17 cellular contexts compared by ENCODE assay signal in genomic region chr1:15742339-15742801, GRCh38. TPM values are rescaled to one million over a fixed set of nuclear protein-coding genes. Genes with fewer than 3 reads are reported as not detected.
DNase-seq lines count a peak whose midpoint lies in the region; ATAC-seq and TF ChIP-seq lines count a peak whose summit lies in the region.
"Had no signal": no experiment of that assay in that cellular context is flagged by ENCODE, and none has a peak within 500 bp of the region (broad histone marks: within the 10 kb centered on the region; RNA-seq: fewer than 3 reads in every experiment).

Gene TMEM82 (plus strand): TSS chr1:15742499. CDS start chr1:15742560, 61 bp downstream.

- H4K5ac ChIP-seq in H9 (ENCODE audit: insufficient read length, low read depth, low read length) = no peak within 1 kb of the TSS

- no CpG with 5 or more reads among the region's 14 CpGs for WGBS in H9 (ENCODE audit: extremely low coverage, insufficient read length, low lambda C conversion rate)

- H3K18ac ChIP-seq in H9 (ENCODE audit: insufficient read length, low read depth, low read length) = no peak within 1 kb of the TSS

- no peak within 1 kb of the TSS for H4K91ac ChIP-seq in H9 (ENCODE audit: insufficient read length, low read depth, low read length)

- H3K23me2 ChIP-seq in H9 (ENCODE audit: insufficient read length, low read depth, low read length, poor library complexity, severe bottlenecking) = no peaks in the 10 kb centered on the region

- H3K4me3 Mint-ChIP-seq in H9 = peak within 1 kb of the TSS; percentile 12 to 48; a peak in 4 of 5 replicates
- H3K4me3 Mint-ChIP-seq: activated CD4-positive, alpha-beta memory T cell treated with anti-CD3 and anti-CD28 coated beads, Interleukin-2, amount 10 ng/mL, durations not matched to agents 7 days and 5 days had no signal

- H3F3A ChIP-seq in PC-3 (ENCODE audit: low read length, unreplicated experiment) = no peaks in the 10 kb centered on the region

- H3K4me2 ChIP-seq in H9 (ENCODE audit: insufficient read depth, insufficient read length, low read length) = no peak within 1 kb of the TSS
- peak within 1 kb of the TSS; percentile 62 for H3K4me2 ChIP-seq in PC-3 (ENCODE audit: low read length)

- BruUV-seq in PC-3 (replicated peaks; lab: Mats Ljungman, UMichigan) = no TSS peak

- H3K4me1 Mint-ChIP-seq in H9 = peaks cover 15 to 29% of the 10 kb centered on the region in 2 experiments

- POLR2A ChIA-PET in PC-3 (lab: Charles Lee; ENCODE audit: unreplicated experiment) = no interaction called here
- POLR2A ChIA-PET in HEK293T (lab: Yijun Ruan, JAX) = no interaction called here

- H2BK15ac ChIP-seq in H9 (ENCODE audit: low read depth, low read length) = no peak within 1 kb of the TSS

- no peak within 1 kb of the TSS for H3K27ac ChIP-seq in H9 (ENCODE audit: insufficient read length, low read depth, low read length)
- H3K27ac ChIP-seq in PC-3 (ENCODE audit: low read length) = no peak within 1 kb of the TSS
- no peak within 1 kb of the TSS for H3K27ac ChIP-seq in rectal smooth muscle tissue (ENCODE audit: low read depth, low read length)
- H3K27ac ChIP-seq: left lung had no signal

- H3K9ac ChIP-seq in H9 (ENCODE audit: extremely low read depth, insufficient read length, low read length) (no peak within 1 kb of the TSS), PC-3 (ENCODE audit: low read length) (no peak within 1 kb of the TSS), rectal smooth muscle tissue (ENCODE audit: low read length) (no peak within 1 kb of the TSS)

- TF ChIP-seq CTCF in H9 (conservative IDR thresholded peaks at IDR 0.05) = no peak
- no peak for TF ChIP-seq CTCF in PC-3 (conservative IDR thresholded peaks at IDR 0.05; ENCODE audit: low read depth, low read length)

- H3K4me1 ChIP-seq in H9 (ENCODE audit: insufficient read depth, low read length) (no peaks in the 10 kb centered on the region), PC-3 (ENCODE audit: insufficient read depth, low read length) (no peaks in the 10 kb centered on the region; the same call in 1 of the 2 replicates), rectal smooth muscle tissue (ENCODE audit: control insufficient read depth, insufficient read depth, low read length) (no peaks in the 10 kb centered on the region)

- no peaks in the 10 kb centered on the region for H3K9me2 ChIP-seq in PC-3 (replicated peaks; ENCODE audit: low read length)

- H3K56ac ChIP-seq in H9 (ENCODE audit: insufficient read length, low read depth, low read length) = no peak within 1 kb of the TSS

- H3K36me3 Mint-ChIP-seq in H9 (ENCODE audit: insufficient read depth in 1 of 3, low read depth in 3 of 3) = no peaks in the 10 kb centered on the region

- H3K27me3 ChIP-seq in H9 (ENCODE audit: insufficient read depth, low read length) (no peaks in the 10 kb centered on the region), PC-3 (ENCODE audit: low read length) (no peaks in the 10 kb centered on the region), rectal smooth muscle tissue (ENCODE audit: control insufficient read depth, insufficient read depth, low read length) (no peaks in the 10 kb centered on the region)
- H3K27me3 ChIP-seq: left lung, tibial nerve had no signal

- H3K79me1 ChIP-seq in H9 (ENCODE audit: insufficient read depth, low read depth, low read length, poor library complexity, severe bottlenecking) = no peaks in the 10 kb centered on the region

- H3K27ac Mint-ChIP-seq in H9 = peak within 1 kb of the TSS in 2 of 3 experiments; percentile 49 to 84; a peak in 2 of 7 replicates
- H3K27ac Mint-ChIP-seq: activated CD4-positive, alpha-beta memory T cell treated with anti-CD3 and anti-CD28 coated beads, Interleukin-2, amount 10 ng/mL, durations not matched to agents 7 days and 5 days had no signal

- intact Hi-C loops in PC-3 (cut with micrococcal nuclease) = no loop called here

- H3K9me3 ChIP-seq in H9 (ENCODE audit: control insufficient read depth, low read depth, low read length) = no peaks in the 10 kb centered on the region
- H3K9me3 ChIP-seq in PC-3 (ENCODE audit: low read length) = no peaks in the 10 kb centered on the region
- H3K9me3 ChIP-seq: left lung, tibial nerve had no signal

- no peak within 1 kb of the TSS for H3K4me3 ChIP-seq in PC-3 (ENCODE audit: low read length)
- peak within 1 kb of the TSS; percentile 33 for H3K4me3 ChIP-seq in rectal smooth muscle tissue (ENCODE audit: low read length)
- H3K4me3 ChIP-seq: left lung, tibial nerve had no signal

- no peak within 1 kb of the TSS for H3K4ac ChIP-seq in H9 (ENCODE audit: low read depth, low read length)

- no peak within 1 kb of the TSS for H3T11ph ChIP-seq in H9 (ENCODE audit: low read length)

- H4K20me1 ChIP-seq in H9 (ENCODE audit: control insufficient read depth, insufficient read depth, insufficient read length) (no peaks in the 10 kb centered on the region), PC-3 (ENCODE audit: low read length) (no peaks in the 10 kb centered on the region)

- H3K9me3 Mint-ChIP-seq in H9 = no peaks in the 10 kb centered on the region
- H3K9me3 Mint-ChIP-seq: activated CD4-positive, alpha-beta memory T cell treated with anti-CD3 and anti-CD28 coated beads, Interleukin-2, amount 10 ng/mL, durations not matched to agents 7 days and 5 days; nephron had no signal

- H2BK120ac ChIP-seq in H9 (ENCODE audit: low read depth, low read length, poor library complexity, severe bottlenecking) = no peak within 1 kb of the TSS

- no peak within 1 kb of the TSS for H2AK5ac ChIP-seq in H9 (ENCODE audit: insufficient read length, low read length)

- CTCF ChIA-PET in PC-3 (lab: Charles Lee) = interaction anchor here (1.0 kb wide), 1 partner anchor 148 kb away, joined by 6 read pairs; no protein-coding TSS in a partner anchor
- CTCF ChIA-PET in HEK293T (lab: Yijun Ruan, JAX) = no interaction called here

- no peak within 1 kb of the TSS; the same call in 1 of the 2 replicates for H3K14ac ChIP-seq in H9 (ENCODE audit: insufficient read depth, low read length)

- H3K27me3 Mint-ChIP-seq in H9 (ENCODE audit: low read depth) = peaks cover 2% of the 10 kb centered on the region
- H3K27me3 Mint-ChIP-seq: activated CD4-positive, alpha-beta memory T cell treated with anti-CD3 and anti-CD28 coated beads, Interleukin-2, amount 10 ng/mL, durations not matched to agents 7 days and 5 days had no signal

- no peaks in the 10 kb centered on the region for H3K79me2 ChIP-seq in H9 (ENCODE audit: insufficient read depth, low read length)
- H3K79me2 ChIP-seq in PC-3 (ENCODE audit: low read length) = no peaks in the 10 kb centered on the region

- H2AFZ ChIP-seq in H9 (ENCODE audit: low read length) = no peak within 1 kb of the TSS
- peak within 1 kb of the TSS; percentile 65; the same call in 1 of the 2 replicates for H2AFZ ChIP-seq in PC-3 (ENCODE audit: low read length)

- peak; percentile 78 for DNase-seq in H9
- DNase-seq in PC-3 = no peak
- peak; percentile 68 for DNase-seq in iPS-NIHi7 (ENCODE audit: extremely low spot score)
- DNase-seq in stimulated activated CD4-positive, alpha-beta T cell treated with anti-CD3 and anti-CD28 coated beads, Interleukin-2, amount 100 ng/mL, for 24 hours = no peak
- no peak for DNase-seq in foreskin melanocyte
- DNase-seq in HEK293T (ENCODE audit: extremely low spot score) = no peak
- no peak for DNase-seq in UCSD-AML1 (lab: John Stamatoyannopoulos, UW; ENCODE audit: unreplicated experiment)
- DNase-seq: activated CD4-positive, alpha-beta memory T cell treated with anti-CD3 and anti-CD28 coated beads, Interleukin-2, amount 10 ng/mL, durations not matched to agents 7 days and 5 days; AML-193; head of caudate nucleus; left lung; NCI-H2171 treated with DMSO at 0.1 percent for 48 hours; stimulated activated CD4-positive, alpha-beta T cell treated with anti-CD3 and anti-CD28 coated beads, Interleukin-1b, Interleukin-23, amount 100 ng/mL, for 48 hours had no signal

- no peak within 1 kb of the TSS for H4K8ac ChIP-seq in H9 (replicated peaks; ENCODE audit: insufficient read length, low read depth, low read length)

- no peaks in the 10 kb centered on the region for H3K36me3 ChIP-seq in PC-3 (ENCODE audit: low read depth, low read length)
- H3K36me3 ChIP-seq in rectal smooth muscle tissue (ENCODE audit: control insufficient read depth, insufficient read depth, low read length) = no peaks in the 10 kb centered on the region
- H3K36me3 ChIP-seq: left lung had no signal

- H3K23ac ChIP-seq in H9 (ENCODE audit: insufficient read length, low read depth, low read length) = no peak within 1 kb of the TSS

- no peak within 1 kb of the TSS for H2BK12ac ChIP-seq in H9 (ENCODE audit: insufficient read length, low read depth, low read length)

- no peak within 1 kb of the TSS for H2BK20ac ChIP-seq in H9 (ENCODE audit: low read depth, low read length, poor library complexity, severe bottlenecking)

- no peak for ATAC-seq in PC-3

- H2BK5ac ChIP-seq in H9 (ENCODE audit: insufficient read length, low read length) = no peak within 1 kb of the TSS

TF ChIP-seq in HEK293T, 16 proteins besides CTCF, POLR2A, EP300 and RAD21:
- TF ChIP-seq FOXA1 (IDR thresholded peaks at IDR 0.05) (no peak), SUZ12 (IDR thresholded peaks at IDR 0.05) (no peak), BHLHE40 (IDR thresholded peaks at IDR 0.05; ENCODE audit: borderline replicate concordance) (no peak), ELF4 (IDR thresholded peaks at IDR 0.05) (no peak), TARDBP (IDR thresholded peaks at IDR 0.05) (no peak), CTBP1 (IDR thresholded peaks at IDR 0.05; ENCODE audit: borderline replicate concordance) (no peak), L3MBTL2 (conservative IDR thresholded peaks at IDR 0.05) (no peak), NFRKB (IDR thresholded peaks at IDR 0.05) (no peak)

RNA-seq across cellular contexts. Expression of gene TMEM82, which starts in this region (rescaled TPM):
- 1.0 and 1.4 TPM in 2 replicates for total RNA-seq in H9 (2021)
- not detected in 2 replicates for total RNA-seq in PC-3 (2014; rRNA removed)
- total RNA-seq: activated CD4-positive, alpha-beta memory T cell treated with anti-CD3 and anti-CD28 coated beads, Interleukin-2, amount 10 ng/mL, durations not matched to agents 7 days and 5 days; HT-29; left lung; tibial nerve had no signal

Comparison
In these comparisons a context has a peak if more than half of its experiments do, and no peak if none do; other contexts are left out.
1. DNase-seq: peak in H9 (single experiment) and iPS-NIHi7 (single experiment); none in PC-3 (single experiment), stimulated activated CD4-positive, alpha-beta T cell treated with anti-CD3 and anti-CD28 coated beads, Interleukin-2, amount 100 ng/mL, for 24 hours (0 of 2), foreskin melanocyte (single experiment), HEK293T (single experiment) and UCSD-AML1 (single experiment).